4 cellular contexts compared by ENCODE assay signal in the genomic region with DNA sequence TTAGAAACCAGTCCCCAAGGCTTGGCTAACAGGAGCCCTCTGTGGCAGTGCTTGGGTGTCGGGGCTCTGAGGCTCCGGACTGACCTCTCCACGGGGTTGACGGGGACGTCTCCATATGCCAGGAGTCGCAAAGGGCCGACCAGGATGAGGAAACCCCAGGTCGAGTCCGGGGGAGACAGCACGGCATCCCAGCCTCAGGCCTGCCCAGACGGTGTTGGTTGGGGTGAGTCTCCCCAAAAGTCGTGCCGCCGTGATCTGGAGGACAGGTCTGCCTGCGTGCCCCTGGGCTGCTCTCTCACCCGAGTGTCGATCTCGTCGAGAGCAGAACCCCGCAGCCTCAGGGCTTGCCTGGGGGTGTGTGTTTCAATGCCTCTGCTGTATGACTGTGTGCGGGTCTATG. TPM values are rescaled to one million over a fixed set of nuclear protein-coding genes. Genes with fewer than 3 reads are reported as not detected.
"Had no signal": no experiment of that assay in that cellular context is flagged by ENCODE, and none has a peak within 500 bp of the region (broad histone marks: within the 10 kb centered on the region; RNA-seq: fewer than 3 reads in every experiment).

No MANE protein-coding gene starts in this region.

RNA-seq across cellular contexts. Expression of gene ZNF716, which starts 35.0 kb away (rescaled TPM):
- total RNA-seq: LHCN-M2, M059J, MCF 10A, NCI-H460 had no signal
